ENCODE assay signal across 8 cellular contexts in genomic region chr1:94819584-94819944, GRCh38. TPM values are rescaled to one million over a fixed set of nuclear protein-coding genes. Genes with fewer than 3 reads are reported as not detected.
DNase-seq lines count a peak whose midpoint lies in the region; ATAC-seq and TF ChIP-seq lines count a peak whose summit lies in the region.

No MANE protein-coding gene starts in this region.

- H2AFZ ChIP-seq in ACC112 (ENCODE audit: low read length, unreplicated experiment) (peak overlapping the region; percentile 96), Karpas-422 (ENCODE audit: low read length) (no peak overlapping the region)

- H3K4me3 Mint-ChIP-seq in endothelial cell (ENCODE audit: unreplicated experiment), result peak overlapping the region; percentile 89
- peak overlapping the region in 9 of 10 donors; percentile 13 to 73 (median 67) for H3K4me3 Mint-ChIP-seq in naive thymus-derived CD4-positive, alpha-beta T cell

- no peaks in the 10 kb centered on the region for H3K9me2 ChIP-seq in Karpas-422 (replicated peaks; ENCODE audit: insufficient read depth, low read length)

- no peaks in the 10 kb centered on the region for H4K20me1 ChIP-seq in Karpas-422 (ENCODE audit: insufficient read depth, low read depth, low read length)

- intact Hi-C loops in naive thymus-derived CD4-positive, alpha-beta T cell (cut with micrococcal nuclease), result no loop called here

- POLR2A ChIA-PET in naive thymus-derived CD4-positive, alpha-beta T cell (lab: Charles Lee), result no interaction called here

- H3K27me3 Mint-ChIP-seq in endothelial cell (ENCODE audit: unreplicated experiment), result no peaks in the 10 kb centered on the region
- H3K27me3 Mint-ChIP-seq in naive thymus-derived CD4-positive, alpha-beta T cell, result peaks cover 40 to 77% (median 65%) of the 10 kb centered on the region in 5 donors

- H3K4me2 ChIP-seq in Karpas-422 (ENCODE audit: low read depth, low read length, poor library complexity, severe bottlenecking), result no peak overlapping the region

- peaks cover 3% of the 10 kb centered on the region for H3K4me1 Mint-ChIP-seq in endothelial cell (ENCODE audit: unreplicated experiment)
- H3K4me1 Mint-ChIP-seq in naive thymus-derived CD4-positive, alpha-beta T cell, result peaks cover 0 to 9% (median 0%) of the 10 kb centered on the region in 7 donors

- no peak overlapping the region for H3K27ac Mint-ChIP-seq in endothelial cell (ENCODE audit: unreplicated experiment)
- H3K27ac Mint-ChIP-seq in naive thymus-derived CD4-positive, alpha-beta T cell, result no peak overlapping the region

- H3K79me2 ChIP-seq in ACC112 (ENCODE audit: control insufficient read depth, insufficient read depth, low read length, unreplicated experiment) (no peaks in the 10 kb centered on the region), Karpas-422 (ENCODE audit: low read length) (no peaks in the 10 kb centered on the region)

- ATAC-seq in naive thymus-derived CD4-positive, alpha-beta T cell, result no peak
- no peak for ATAC-seq in GM21825 (IDR thresholded peaks at IDR 0.05; ENCODE audit: unreplicated experiment)

- H3K4me1 ChIP-seq in ACC112 (ENCODE audit: control insufficient read depth, insufficient read depth, low read length, unreplicated experiment), result peaks cover 8% of the 10 kb centered on the region
- H3K4me1 ChIP-seq in Karpas-422 (ENCODE audit: low read length), result no peaks in the 10 kb centered on the region
- no peaks in the 10 kb centered on the region for H3K4me1 ChIP-seq in naive thymus-derived CD4-positive, alpha-beta T cell (ENCODE audit: control insufficient read depth in 2 of 2, insufficient read depth in 2 of 2, low read length in 2 of 2)

- H3K4me3 ChIP-seq in ACC112 (ENCODE audit: low read depth, low read length), result peak overlapping the region; percentile 91
- no peak overlapping the region for H3K4me3 ChIP-seq in Karpas-422 (ENCODE audit: low read length)
- H3K4me3 ChIP-seq in naive thymus-derived CD4-positive, alpha-beta T cell (ENCODE audit: low read length), result no peak overlapping the region

- H3K9me3 Mint-ChIP-seq in endothelial cell (ENCODE audit: unreplicated experiment), result no peaks in the 10 kb centered on the region
- peaks cover 0 to 12% (median 1%) of the 10 kb centered on the region in 11 donors for H3K9me3 Mint-ChIP-seq in naive thymus-derived CD4-positive, alpha-beta T cell

- no peaks in the 10 kb centered on the region for H3K27me3 ChIP-seq in ACC112 (ENCODE audit: insufficient read depth, low read length)
- no peaks in the 10 kb centered on the region for H3K27me3 ChIP-seq in Karpas-422 (ENCODE audit: low read length)
- H3K27me3 ChIP-seq in naive thymus-derived CD4-positive, alpha-beta T cell (ENCODE audit: control insufficient read depth in 2 of 2, insufficient read depth in 2 of 2, low read length in 2 of 2), result peaks cover 3 to 5% of the 10 kb centered on the region in 2 donors

- H3K9ac ChIP-seq in Karpas-422 (ENCODE audit: low read length), result no peak overlapping the region

- no peak for TF ChIP-seq CTCF in endothelial cell (IDR thresholded peaks at IDR 0.05; ENCODE audit: unreplicated experiment)

- H3K36me3 ChIP-seq in ACC112 (ENCODE audit: insufficient read depth, low read length) (no peaks in the 10 kb centered on the region), Karpas-422 (ENCODE audit: insufficient read depth, low read length) (no peaks in the 10 kb centered on the region)
- H3K36me3 ChIP-seq in naive thymus-derived CD4-positive, alpha-beta T cell (ENCODE audit: control insufficient read depth in 2 of 3, insufficient read depth in 3 of 3, low read length in 3 of 3), result no peaks in the 10 kb centered on the region

- H3K36me3 Mint-ChIP-seq in endothelial cell (ENCODE audit: low read depth, unreplicated experiment), result no peaks in the 10 kb centered on the region
- H3K36me3 Mint-ChIP-seq in naive thymus-derived CD4-positive, alpha-beta T cell, result no peaks in the 10 kb centered on the region

- no peaks in the 10 kb centered on the region for H3K9me3 ChIP-seq in Karpas-422 (ENCODE audit: low read length)
- no peaks in the 10 kb centered on the region for H3K9me3 ChIP-seq in naive thymus-derived CD4-positive, alpha-beta T cell (ENCODE audit: control insufficient read depth in 2 of 3, low read length in 3 of 3)

- no peak overlapping the region for H3K27ac ChIP-seq in ACC112 (ENCODE audit: low read depth, low read length)
- H3K27ac ChIP-seq in Karpas-422 (ENCODE audit: low read length), result no peak overlapping the region
- no peak overlapping the region for H3K27ac ChIP-seq in naive thymus-derived CD4-positive, alpha-beta T cell (ENCODE audit: low read depth, low read length)

- CTCF ChIA-PET in naive thymus-derived CD4-positive, alpha-beta T cell (lab: Charles Lee), result no interaction called here

- DNase-seq in Karpas-422 (peak; percentile 23), endothelial cell (ENCODE audit: low spot score) (no peak), DMS 273 (lab: John Stamatoyannopoulos, UW; ENCODE audit: unreplicated experiment) (no peak), NCI-H69 (lab: John Stamatoyannopoulos, UW) (no peak), COR-L47 (lab: John Stamatoyannopoulos, UW) (no peak)
- no peak for DNase-seq in naive thymus-derived CD4-positive, alpha-beta T cell

RNA-seq across cellular contexts. Expression of gene SLC44A3, which starts 0.6 kb away (rescaled TPM):
- total RNA-seq in Karpas-422 (2014; rRNA removed; shearing (Covaris generic); ENCODE audit: low replicate concordance), result not detected in 2 replicates
- total RNA-seq in endothelial cell (ENCODE audit: unreplicated experiment), result 2.7 TPM
- 1 to 10 TPM in 1 of 5 experiments, under 1 TPM in 1, not detected in 3; 0.24 to 1.0 TPM for total RNA-seq in naive thymus-derived CD4-positive, alpha-beta T cell
- not detected for polyA plus RNA-seq in naive thymus-derived CD4-positive, alpha-beta T cell
